Comparison of ENCODE assay signal across 8 cellular contexts in genomic region chr10:125162181-125162906, GRCh38. TPM values are rescaled to one million over a fixed set of nuclear protein-coding genes. Genes with fewer than 3 reads are reported as not detected.
DNase-seq lines count a peak whose midpoint lies in the region; ATAC-seq, FAIRE-seq and TF ChIP-seq lines count a peak whose summit lies in the region.

No MANE protein-coding gene starts in this region.

- peaks cover 4% of the 10 kb centered on the region for H3K4me1 Mint-ChIP-seq in CD8-positive, alpha-beta T cell (ENCODE audit: low read depth)
- H3K4me1 Mint-ChIP-seq in T-cell: peaks cover 6 to 9% (median 8%) of the 10 kb centered on the region in 3 donors
- H3K4me1 Mint-ChIP-seq in progenitor cell of endocrine pancreas (ENCODE audit: low read depth): peaks cover 10% of the 10 kb centered on the region

- H3K36me3 ChIP-seq in CD8-positive, alpha-beta T cell (ENCODE audit: insufficient read depth, low read length): no peaks in the 10 kb centered on the region

- POLR2A ChIA-PET in CD8-positive, alpha-beta T cell (lab: Charles Lee): no interaction called here
- POLR2A ChIA-PET in T-cell (lab: Charles Lee): no interaction called here

- DNase-seq in CD8-positive, alpha-beta T cell: no peak
- DNase-seq in T-cell (no peak), right cardiac atrium (peak in 2 of 3 donors; percentile 62 to 64), progenitor cell of endocrine pancreas (ENCODE audit: low spot score, unreplicated experiment) (peak; percentile 29), RCC 7860 (ENCODE audit: low spot score) (no peak), D341Med (ENCODE audit: low spot score) (no peak)
- DNase-seq in activated naive CD4-positive, alpha-beta T cell treated with anti-CD3 and anti-CD28 coated beads, Interleukin-2, amount 50 U/mL, for 16 hours: no peak

- no peaks in the 10 kb centered on the region for H3K9me3 Mint-ChIP-seq in CD8-positive, alpha-beta T cell
- H3K9me3 Mint-ChIP-seq in T-cell (no peaks in the 10 kb centered on the region), progenitor cell of endocrine pancreas (ENCODE audit: low read depth) (no peaks in the 10 kb centered on the region)

- CTCF ChIA-PET in CD8-positive, alpha-beta T cell (lab: Charles Lee): no interaction called here
- CTCF ChIA-PET in T-cell (lab: Charles Lee): no interaction called here

- H3K27ac ChIP-seq in CD8-positive, alpha-beta T cell (ENCODE audit: low read depth, low read length): no peak overlapping the region
- H3K27ac ChIP-seq in right cardiac atrium (ENCODE audit: low read length): no peak overlapping the region

- no peaks in the 10 kb centered on the region for H3K36me3 Mint-ChIP-seq in CD8-positive, alpha-beta T cell
- H3K36me3 Mint-ChIP-seq in T-cell (no peaks in the 10 kb centered on the region), progenitor cell of endocrine pancreas (ENCODE audit: insufficient read depth) (peaks cover 4% of the 10 kb centered on the region)

- peaks cover 11% of the 10 kb centered on the region for H3K27me3 ChIP-seq in CD8-positive, alpha-beta T cell (ENCODE audit: insufficient read depth, low read length)
- no peaks in the 10 kb centered on the region for H3K27me3 ChIP-seq in right cardiac atrium (ENCODE audit: control insufficient read depth, insufficient read depth)

- H3K9me3 ChIP-seq in CD8-positive, alpha-beta T cell (ENCODE audit: low read length): no peaks in the 10 kb centered on the region
- H3K9me3 ChIP-seq in right cardiac atrium (ENCODE audit: control insufficient read depth, low read length): no peaks in the 10 kb centered on the region

- no peak overlapping the region for H3K4me3 ChIP-seq in CD8-positive, alpha-beta T cell (ENCODE audit: low read depth, low read length)
- H3K4me3 ChIP-seq in right cardiac atrium (ENCODE audit: low read length): no peak overlapping the region

- no peak for FAIRE-seq in RCC 7860 (lab: Jason Lieb, UNC)

- H3K27ac Mint-ChIP-seq in CD8-positive, alpha-beta T cell: no peak overlapping the region
- no peak overlapping the region for H3K27ac Mint-ChIP-seq in T-cell
- H3K27ac Mint-ChIP-seq in progenitor cell of endocrine pancreas: peak overlapping the region; percentile 95

- intact Hi-C loops in CD8-positive, alpha-beta T cell (cut with DNase I, micrococcal nuclease): no loop called here
- intact Hi-C loops in right cardiac atrium (cut with DNase I): loop anchor here in 1 of 4 donors (10.0 kb wide), 2 partner anchors 172 to 212 kb away; no protein-coding TSS in a partner anchor

- peaks cover 3% of the 10 kb centered on the region for H3K4me1 ChIP-seq in CD8-positive, alpha-beta T cell (ENCODE audit: insufficient read depth, low read length)
- H3K4me1 ChIP-seq in right cardiac atrium (ENCODE audit: control insufficient read depth, insufficient read depth, low read length): no peaks in the 10 kb centered on the region

- 75% methylated on average over 49 of the region's 49 CpGs for WGBS in right cardiac atrium

- no peak for TF ChIP-seq CTCF in CD8-positive, alpha-beta T cell (IDR thresholded peaks at IDR 0.05)
- no peak for TF ChIP-seq CTCF in progenitor cell of endocrine pancreas (IDR thresholded peaks at IDR 0.05; ENCODE audit: unreplicated experiment)

- peaks cover 32% of the 10 kb centered on the region for H3K27me3 Mint-ChIP-seq in CD8-positive, alpha-beta T cell (ENCODE audit: low read depth)
- H3K27me3 Mint-ChIP-seq in T-cell (peaks cover 28 to 43% of the 10 kb centered on the region in 2 donors), progenitor cell of endocrine pancreas (peaks cover 18% of the 10 kb centered on the region)

- ATAC-seq in CD8-positive, alpha-beta T cell: no peak
- ATAC-seq in T-cell (replicated peaks in 1 of 4) (no peak), right cardiac atrium (peak in 1 of 2 donors; percentile 5), GM18909 (IDR thresholded peaks at IDR 0.05; ENCODE audit: poor library complexity, unreplicated experiment) (no peak)

- peak overlapping the region; percentile 49 for H3K4me3 Mint-ChIP-seq in CD8-positive, alpha-beta T cell
- H3K4me3 Mint-ChIP-seq in T-cell: peak overlapping the region in 2 of 3 donors; percentile 43 to 65
- H3K4me3 Mint-ChIP-seq in progenitor cell of endocrine pancreas (ENCODE audit: low read depth): peak overlapping the region; percentile 76

RNA-seq across cellular contexts. Expression of gene CTBP2, which starts 2.0 kb away (rescaled TPM):
- total RNA-seq in CD8-positive, alpha-beta T cell: under 1 TPM; 0.38 to 0.78 TPM
- 1 to 10 TPM; 1.1 to 5.8 (median 3.1) TPM for total RNA-seq in T-cell
- 10 to 100 TPM; 36.6 to 38.7 (median 38.0) TPM for total RNA-seq in right cardiac atrium
- 16.6 TPM for polyA plus RNA-seq in right cardiac atrium
- 182 and 183 TPM in 2 replicates for total RNA-seq in progenitor cell of endocrine pancreas

Comparison
In these comparisons a context has a peak if more than half of its experiments do, and no peak if none do; other contexts are left out.
1. DNase-seq: peak in right cardiac atrium (2 of 3) and progenitor cell of endocrine pancreas (single experiment); none in CD8-positive, alpha-beta T cell (0 of 7), T-cell (0 of 34), RCC 7860 (single experiment), D341Med (single experiment) and activated naive CD4-positive, alpha-beta T cell treated with anti-CD3 and anti-CD28 coated beads, Interleukin-2, amount 50 U/mL, for 16 hours (single experiment).
2. RNA of gene CTBP2, which starts 2.0 kb away (total RNA-seq): 182 to 183 TPM in progenitor cell of endocrine pancreas and 36.6 to 38.7 TPM in right cardiac atrium; 1.1 to 5.8 TPM in T-cell and 0.38 to 0.78 TPM in CD8-positive, alpha-beta T cell; every median in the first group is over 4 times any median in the second.
3. Peak in every context shown above with its lines, with median percentiles within 50 percentile points of each other: H3K4me3 Mint-ChIP-seq.